18 cellular contexts compared by ENCODE assay signal in the genomic region with DNA sequence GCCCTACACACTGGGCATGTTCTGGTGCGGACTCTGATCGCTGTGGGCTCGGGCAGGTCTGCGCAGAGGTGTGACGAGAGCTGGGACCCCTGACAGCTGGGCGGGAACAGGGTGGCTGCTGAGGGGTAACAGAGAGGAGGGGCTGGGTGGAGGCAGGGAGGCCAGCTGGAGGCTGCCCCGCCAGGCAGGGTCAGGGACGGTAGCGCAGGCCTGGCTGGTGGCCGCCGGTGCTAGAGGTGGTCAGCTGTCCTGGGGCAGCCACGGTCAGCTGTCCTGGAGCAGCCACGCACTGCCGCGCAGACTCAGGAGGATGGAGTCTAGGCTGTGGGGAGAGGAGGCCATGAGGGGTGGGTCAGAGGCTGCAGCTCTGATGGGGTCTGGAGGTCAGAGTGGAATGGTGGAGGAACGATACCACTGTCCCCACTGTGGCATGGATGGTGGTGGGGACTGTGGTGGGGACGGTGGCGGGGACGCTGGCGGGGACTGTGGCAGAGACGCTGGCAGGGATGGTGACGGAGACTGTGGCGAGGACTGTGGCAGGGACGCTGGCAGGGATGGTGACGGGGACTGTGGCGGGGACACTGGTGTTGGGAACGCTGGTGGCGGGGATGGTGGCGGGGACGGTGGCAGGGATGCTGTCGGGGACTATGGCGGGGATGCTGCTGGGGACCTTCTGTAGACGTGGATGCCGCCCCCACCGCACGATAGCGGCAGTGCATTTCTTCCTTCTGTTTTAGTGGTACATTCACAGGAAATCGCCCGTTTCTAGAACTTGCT. TPM values are rescaled to one million over a fixed set of nuclear protein-coding genes. Genes with fewer than 3 reads are reported as not detected.
DNase-seq lines count a peak whose midpoint lies in the region; ATAC-seq lines count a peak whose summit lies in the region.
"Had no signal": no experiment of that assay in that cellular context is flagged by ENCODE, and none has a peak within 500 bp of the region (broad histone marks: within the 10 kb centered on the region; RNA-seq: fewer than 3 reads in every experiment).

No MANE protein-coding gene starts in this region.

- H3K27me3 ChIP-seq in neuronal stem cell (ENCODE audit: control insufficient read depth in 3 of 3, insufficient read depth in 3 of 3, low read depth in 1 of 3, low read length in 3 of 3) (peaks cover 0 to 13% (median 0%) of the 10 kb centered on the region in 3 experiments), mesenchymal stem cell (ENCODE audit: control insufficient read depth in 1 of 2, insufficient read depth in 1 of 2, low read length in 2 of 2) (no peaks in the 10 kb centered on the region)
- H3K27me3 ChIP-seq: body of pancreas, pancreas had no signal

- no peaks in the 10 kb centered on the region for H3K4me1 ChIP-seq in neuronal stem cell (ENCODE audit: control insufficient read depth in 2 of 2, insufficient read depth in 1 of 2, low read depth in 1 of 2, low read length in 2 of 2)
- peaks cover 4% of the 10 kb centered on the region for H3K4me1 ChIP-seq in mesenchymal stem cell (ENCODE audit: control insufficient read depth, insufficient read depth, low read depth, low read length)
- H3K4me1 ChIP-seq: pancreas had no signal

- H3K23ac ChIP-seq in neuronal stem cell (ENCODE audit: low read depth, low read length, poor library complexity) (no peak overlapping the region), mesenchymal stem cell (ENCODE audit: low read length in 2 of 2) (no peak overlapping the region)

- H2AFZ ChIP-seq in neuronal stem cell (ENCODE audit: low read length) (no peak overlapping the region), mesenchymal stem cell (ENCODE audit: low read depth, low read length) (no peak overlapping the region)

- H3K4me1 Mint-ChIP-seq in stimulated activated naive CD8-positive, alpha-beta T cell treated with anti-CD3 and anti-CD28 coated beads, Interleukin-15, amount 100 ng/mL, for 72 hours, result no peaks in the 10 kb centered on the region
- H3K4me1 Mint-ChIP-seq: B cell had no signal

- H2BK12ac ChIP-seq in neuronal stem cell (ENCODE audit: low read length) (no peak overlapping the region), mesenchymal stem cell (ENCODE audit: low read length in 2 of 2) (no peak overlapping the region)

- peak overlapping the region; percentile 70 for H3K9ac ChIP-seq in neuronal stem cell (ENCODE audit: low read depth, low read length, poor library complexity)
- no peak overlapping the region for H3K9ac ChIP-seq in mesenchymal stem cell (ENCODE audit: low read length)

- ATAC-seq in activated CD4-positive, CD25-positive, alpha-beta regulatory T cell treated with anti-CD3 and anti-CD28 coated beads, Interleukin-2, amount 50 U/mL, for 24 hours, result no peak
- ATAC-seq in stimulated activated naive CD8-positive, alpha-beta T cell treated with anti-CD3 and anti-CD28 coated beads, Interleukin-15, amount 100 ng/mL, for 72 hours, result peak; percentile 8
- no peak for ATAC-seq in stimulated activated naive CD8-positive, alpha-beta T cell treated with anti-CD3 and anti-CD28 coated beads, Interleukin-15, Interleukin-2, amounts not matched to agents 100 U/mL and 50 U/mL, for 24 hours
- ATAC-seq in HG02870 (IDR thresholded peaks at IDR 0.05; ENCODE audit: unreplicated experiment), result no peak
- ATAC-seq: body of pancreas, pancreas had no signal

- no peaks in the 10 kb centered on the region for H3K27me3 Mint-ChIP-seq in stimulated activated naive CD8-positive, alpha-beta T cell treated with anti-CD3 and anti-CD28 coated beads, Interleukin-15, amount 100 ng/mL, for 72 hours
- H3K27me3 Mint-ChIP-seq: activated CD4-positive, alpha-beta memory T cell treated with anti-CD3 and anti-CD28 coated beads for 36 hours; B cell had no signal

- H3K79me1 ChIP-seq in neuronal stem cell (ENCODE audit: low read depth, low read length), result peaks cover 2% of the 10 kb centered on the region
- no peaks in the 10 kb centered on the region for H3K79me1 ChIP-seq in mesenchymal stem cell (replicated peaks; ENCODE audit: low read length, poor library complexity, severe bottlenecking)

- H3K14ac ChIP-seq in neuronal stem cell (ENCODE audit: low read length), result peak overlapping the region; percentile 38
- peak overlapping the region in 1 of 2 experiments; percentile 20 for H3K14ac ChIP-seq in mesenchymal stem cell (ENCODE audit: low read length in 2 of 2)

- H3K9me3 ChIP-seq in neuronal stem cell (replicated peaks in 1 of 2; ENCODE audit: control insufficient read depth in 2 of 2, insufficient read depth in 1 of 2, low read depth in 1 of 2, low read length in 2 of 2) (peaks cover 0 to 6% of the 10 kb centered on the region in 2 donors), mesenchymal stem cell (ENCODE audit: control insufficient read depth, low read length) (peaks cover 20% of the 10 kb centered on the region)
- H3K9me3 ChIP-seq: body of pancreas had no signal

- peaks cover 12 to 22% of the 10 kb centered on the region in 2 donors for H3K9me3 Mint-ChIP-seq in stimulated activated naive CD8-positive, alpha-beta T cell treated with anti-CD3 and anti-CD28 coated beads, Interleukin-15, amount 100 ng/mL, for 72 hours

- peak overlapping the region; percentile 68 for H2AK5ac ChIP-seq in neuronal stem cell (ENCODE audit: low read depth, low read length)
- H2AK5ac ChIP-seq in mesenchymal stem cell (ENCODE audit: low read length, severe bottlenecking), result no peak overlapping the region

- H4K91ac ChIP-seq in neuronal stem cell (ENCODE audit: low read depth, low read length, poor library complexity) (peak overlapping the region; percentile 89), mesenchymal stem cell (ENCODE audit: low read length) (no peak overlapping the region)

- H2BK5ac ChIP-seq in neuronal stem cell (ENCODE audit: low read length), result peak overlapping the region; percentile 66
- no peak overlapping the region for H2BK5ac ChIP-seq in mesenchymal stem cell (ENCODE audit: low read depth, low read length, poor library complexity, severe bottlenecking)

- H2BK15ac ChIP-seq in neuronal stem cell (ENCODE audit: low read length) (peak overlapping the region; percentile 49), mesenchymal stem cell (ENCODE audit: low read depth, poor library complexity, severe bottlenecking) (no peak overlapping the region)

- H3K18ac ChIP-seq in neuronal stem cell (ENCODE audit: low read length) (peak overlapping the region; percentile 27), mesenchymal stem cell (ENCODE audit: low read depth in 1 of 2, low read length in 2 of 2) (no peak overlapping the region)

- no peak overlapping the region for H3K4ac ChIP-seq in neuronal stem cell (ENCODE audit: low read length)
- H3K4ac ChIP-seq in mesenchymal stem cell (ENCODE audit: low read depth in 1 of 2, low read length in 2 of 2), result no peak overlapping the region

- H3K4me3 Mint-ChIP-seq in stimulated activated naive CD8-positive, alpha-beta T cell treated with anti-CD3 and anti-CD28 coated beads, Interleukin-15, amount 100 ng/mL, for 72 hours, result no peak overlapping the region
- H3K4me3 Mint-ChIP-seq: activated CD4-positive, alpha-beta memory T cell treated with anti-CD3 and anti-CD28 coated beads for 36 hours; B cell had no signal

- peak overlapping the region in 1 of 2 donors; percentile 44 for H3K27ac Mint-ChIP-seq in stimulated activated naive CD8-positive, alpha-beta T cell treated with anti-CD3 and anti-CD28 coated beads, Interleukin-15, amount 100 ng/mL, for 72 hours
- H3K27ac Mint-ChIP-seq: activated CD4-positive, alpha-beta memory T cell treated with anti-CD3 and anti-CD28 coated beads for 36 hours; B cell had no signal

- H3K4me3 ChIP-seq in neuronal stem cell (ENCODE audit: low read length in 2 of 2) (no peak overlapping the region), mesenchymal stem cell (ENCODE audit: insufficient read depth in 1 of 2, low read depth in 1 of 2, low read length in 2 of 2) (peak overlapping the region in 1 of 2 experiments; percentile 20)
- H3K4me3 ChIP-seq: body of pancreas, pancreas had no signal

- DNase-seq in activated CD4-positive, CD25-positive, alpha-beta regulatory T cell treated with anti-CD3 and anti-CD28 coated beads, Interleukin-2, amount 50 U/mL, for 72 hours, result peak; percentile 13
- no peak for DNase-seq in stimulated activated naive CD8-positive, alpha-beta T cell treated with anti-CD3 and anti-CD28 coated beads, Interleukin-15, amount 100 ng/mL, for 72 hours
- DNase-seq in stimulated activated naive CD8-positive, alpha-beta T cell treated with anti-CD3 and anti-CD28 coated beads, Interleukin-15, Interleukin-2, amounts not matched to agents 100 U/mL and 50 U/mL, for 24 hours, result no peak
- no peak for DNase-seq in neuronal stem cell (ENCODE audit: low spot score)
- DNase-seq in mesenchymal stem cell, result no peak
- DNase-seq in SHP77 (lab: John Stamatoyannopoulos, UW), result no peak
- DNase-seq: 8988T; activated CD4-positive, alpha-beta memory T cell treated with anti-CD3 and anti-CD28 coated beads for 36 hours; MM.1S; NCI-H1436 treated with DMSO at 0.1 percent for 48 hours; NCI-H524; stimulated activated CD4-positive, alpha-beta T cell treated with anti-CD3 and anti-CD28 coated beads, Interleukin-1b, Interleukin-23, amount 100 ng/mL, for 48 hours; stimulated activated naive CD4-positive, alpha-beta T cell had no signal

- no CpG with 5 or more reads among the region's 39 CpGs for WGBS in neuronal stem cell (ENCODE audit: extremely low coverage in 2 of 2, insufficient read length in 2 of 2, insufficient replicate concordance in 1 of 2), 2 donors
- WGBS in mesenchymal stem cell, result 92% methylated on average over 38 of the region's 39 CpGs

- H4K8ac ChIP-seq in neuronal stem cell (ENCODE audit: low read depth, low read length), result peak overlapping the region; percentile 17
- no peak overlapping the region for H4K8ac ChIP-seq in mesenchymal stem cell (ENCODE audit: low read length)

- no peak overlapping the region for H3K27ac ChIP-seq in neuronal stem cell (replicated peaks; ENCODE audit: low read length)
- H3K27ac ChIP-seq in mesenchymal stem cell (ENCODE audit: low read length, poor library complexity, severe bottlenecking), result no peak overlapping the region
- H3K27ac ChIP-seq: body of pancreas, pancreas had no signal

- H3K36me3 ChIP-seq in neuronal stem cell (replicated peaks in 1 of 2; ENCODE audit: control insufficient read depth in 2 of 2, insufficient read depth in 2 of 2, low read length in 2 of 2) (no peaks in the 10 kb centered on the region), mesenchymal stem cell (ENCODE audit: control insufficient read depth in 1 of 2, insufficient read depth in 2 of 2, low read depth in 1 of 2, low read length in 2 of 2) (peaks cover 0 to 3% of the 10 kb centered on the region in 2 experiments)
- H3K36me3 ChIP-seq: pancreas had no signal

- peak overlapping the region; percentile 9 for H2BK120ac ChIP-seq in neuronal stem cell (ENCODE audit: low read depth, low read length)
- H2BK120ac ChIP-seq in mesenchymal stem cell (ENCODE audit: low read depth, low read length), result no peak overlapping the region

- H3K4me2 ChIP-seq in neuronal stem cell (ENCODE audit: insufficient read depth, low read length, poor library complexity, severe bottlenecking) (no peak overlapping the region), mesenchymal stem cell (ENCODE audit: low read length, poor library complexity, severe bottlenecking) (no peak overlapping the region)

RNA-seq across cellular contexts. Expression of a gene that starts 21.3 kb away (rescaled TPM):
- 4.0 TPM for polyA plus RNA-seq in neuronal stem cell (2013, experiment 1 of 2)
- 3.9 TPM for polyA plus RNA-seq in neuronal stem cell (2013, experiment 2 of 2)
- 2.9 TPM for polyA plus RNA-seq in mesenchymal stem cell (2013, experiment 1 of 2)
- polyA plus RNA-seq in mesenchymal stem cell (2013, experiment 2 of 2), result 3.1 TPM
